In the genomic region with DNA sequence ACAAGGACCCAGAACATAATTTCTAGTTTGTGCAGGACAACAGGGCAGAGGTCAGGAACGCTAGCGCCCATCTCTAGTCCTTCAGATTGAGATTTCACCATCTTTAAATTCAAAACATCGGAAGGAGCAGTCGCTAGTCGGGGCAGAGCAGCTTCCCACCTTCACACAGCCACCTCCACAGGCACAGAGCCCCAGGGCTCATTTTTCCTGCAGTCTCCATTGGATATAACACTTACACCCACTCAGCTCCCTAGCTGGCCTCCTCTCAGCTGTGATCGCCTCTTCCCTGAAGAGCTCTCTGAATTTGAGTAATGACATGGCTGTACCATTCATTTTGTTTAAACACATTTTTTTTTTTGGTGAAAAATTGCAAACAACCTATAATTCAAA, we compare ENCODE assay signal across 1 cellular context.
TF ChIP-seq lines count a peak whose summit lies in the region.

No MANE protein-coding gene starts in this region.

TF ChIP-seq in HCT116, 20 proteins besides CTCF, POLR2A, EP300 and RAD21:
- TF ChIP-seq SRF (IDR thresholded peaks at IDR 0.05; ENCODE audit: low read depth) (no peak), FOSL1 (IDR thresholded peaks at IDR 0.05; ENCODE audit: low read depth) (no peak), SIN3A (IDR thresholded peaks at IDR 0.05; ENCODE audit: low read depth) (no peak), YY1 (IDR thresholded peaks at IDR 0.05; ENCODE audit: extremely low read depth, insufficient replicate concordance, low read depth, low read length) (no peak), CEBPB (IDR thresholded peaks at IDR 0.05; ENCODE audit: low read depth) (no peak), TCF7L2 (IDR thresholded peaks at IDR 0.05; ENCODE audit: borderline replicate concordance, extremely low read depth, insufficient read depth, insufficient read length) (no peak), JUND (IDR thresholded peaks at IDR 0.05) (no peak), MAX (IDR thresholded peaks at IDR 0.05) (no peak), EZH2 (IDR thresholded peaks at IDR 0.05) (no peak), POLR2AphosphoS5 (IDR thresholded peaks at IDR 0.05; ENCODE audit: low read depth, low read length) (no peak), EZH2phosphoT487 (IDR thresholded peaks at IDR 0.05; ENCODE audit: borderline replicate concordance) (no peak), SP1 (IDR thresholded peaks at IDR 0.05; ENCODE audit: low read depth) (no peak), ZNF274 (IDR thresholded peaks at IDR 0.05; ENCODE audit: low read depth, low read length) (no peak)
- TF ChIP-seq, protein P1, sequence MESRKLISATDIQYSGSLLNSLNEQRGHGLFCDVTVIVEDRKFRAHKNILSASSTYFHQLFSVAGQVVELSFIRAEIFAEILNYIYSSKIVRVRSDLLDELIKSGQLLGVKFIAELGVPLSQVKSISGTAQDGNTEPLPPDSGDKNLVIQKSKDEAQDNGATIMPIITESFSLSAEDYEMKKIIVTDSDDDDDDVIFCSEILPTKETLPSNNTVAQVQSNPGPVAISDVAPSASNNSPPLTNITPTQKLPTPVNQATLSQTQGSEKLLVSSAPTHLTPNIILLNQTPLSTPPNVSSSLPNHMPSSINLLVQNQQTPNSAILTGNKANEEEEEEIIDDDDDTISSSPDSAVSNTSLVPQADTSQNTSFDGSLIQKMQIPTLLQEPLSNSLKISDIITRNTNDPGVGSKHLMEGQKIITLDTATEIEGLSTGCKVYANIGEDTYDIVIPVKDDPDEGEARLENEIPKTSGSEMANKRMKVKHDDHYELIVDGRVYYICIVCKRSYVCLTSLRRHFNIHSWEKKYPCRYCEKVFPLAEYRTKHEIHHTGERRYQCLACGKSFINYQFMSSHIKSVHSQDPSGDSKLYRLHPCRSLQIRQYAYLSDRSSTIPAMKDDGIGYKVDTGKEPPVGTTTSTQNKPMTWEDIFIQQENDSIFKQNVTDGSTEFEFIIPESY (IDR thresholded peaks at IDR 0.05; ENCODE audit: extremely low read depth, insufficient replicate concordance, low read length), result no peak
TF ChIP-seq in HCT116: peak in this region for 0.
